ENCODE assay signal across 37 cellular contexts in genomic region chr4:21973850-21974249, GRCh38. TPM values are rescaled to one million over a fixed set of nuclear protein-coding genes. Genes with fewer than 3 reads are reported as not detected.
"Had no signal": no experiment of that assay in that cellular context is flagged by ENCODE, and none has a peak within 500 bp of the region (broad histone marks: within the 10 kb centered on the region; RNA-seq: fewer than 3 reads in every experiment).

No MANE protein-coding gene starts in this region.

- H3K9me3 Mint-ChIP-seq: activated naive CD4-positive, alpha-beta T cell treated with anti-CD3 and anti-CD28 coated beads, Interleukin-2, amount 10 ng/mL, durations not matched to agents 7 days and 5 days; activated naive CD4-positive, alpha-beta T cell treated with anti-CD3 and anti-CD28 coated beads, Interleukin-2, amount 50 U/mL, for 24 hours; activated T-helper 2 cell treated with anti-CD3 and anti-CD28 coated beads, Interferon-gamma antibody, Interleukin-2, Interleukin-4, amounts not matched to agents 10 μg/mL and 5 μg/mL and 100 μg/mL, durations not matched to agents 14 hours and 24 hours and 36 hours had no signal

- H3K4me1 ChIP-seq: ascending aorta had no signal

- H3K27ac Mint-ChIP-seq: activated CD4-positive, alpha-beta memory T cell treated with anti-CD3 and anti-CD28 coated beads, Interleukin-2, amount 10 ng/mL, durations not matched to agents 7 days and 5 days; activated CD4-positive, alpha-beta T cell treated with anti-CD3 and anti-CD28 coated beads for 36 hours; activated CD4-positive, alpha-beta T cell treated with anti-CD3 and anti-CD28 coated beads, Interleukin-2, amount 10 ng/mL, durations not matched to agents 7 days and 5 days; activated CD8-positive, alpha-beta memory T cell treated with anti-CD3 and anti-CD28 coated beads, Interleukin-2, amount 10 ng/mL, durations not matched to agents 7 days and 5 days; activated CD8-positive, alpha-beta T cell treated with anti-CD3 and anti-CD28 coated beads, Interleukin-2, amount 10 ng/mL, durations not matched to agents 7 days and 5 days; activated naive CD4-positive, alpha-beta T cell treated with anti-CD3 and anti-CD28 coated beads, Interleukin-2, amount 10 ng/mL, durations not matched to agents 7 days and 5 days; activated naive CD4-positive, alpha-beta T cell treated with anti-CD3 and anti-CD28 coated beads, Interleukin-2, amount 50 U/mL, for 24 hours; activated naive CD8-positive, alpha-beta T cell; activated naive CD8-positive, alpha-beta T cell treated with anti-CD3 and anti-CD28 coated beads, Interleukin-2, amount 10 ng/mL, durations not matched to agents 7 days and 5 days; activated naive CD8-positive, alpha-beta T cell treated with anti-CD3 and anti-CD28 coated beads, Interleukin-2, amount 50 U/mL, for 24 hours; activated T-cell treated with anti-CD3 and anti-CD28 coated beads, Interleukin-2, amount 50 U/mL, for 24 hours; activated T-helper 2 cell treated with anti-CD3 and anti-CD28 coated beads, Interferon-gamma antibody, Interleukin-2, Interleukin-4, amounts not matched to agents 10 μg/mL and 5 μg/mL and 100 μg/mL, durations not matched to agents 14 hours and 24 hours and 36 hours; T-helper 1 cell treated with Interleukin-12 subunit alpha and Interleukin-12 subunit beta and Interleukin-4 antibody, amounts not matched to agents 30 μg/mL and 1 μg/mL, for 36 hours; T-helper 2 cell treated with Interferon-gamma antibody and Interleukin-4, amounts not matched to agents 5 μg/mL and 100 μg/mL, for 36 hours had no signal

- H3K36me3 ChIP-seq: ascending aorta, cardiac muscle cell had no signal

- H3K9me3 ChIP-seq: ascending aorta had no signal

- H3K27me3 ChIP-seq: ascending aorta, cardiac muscle cell had no signal

- H3K4me3 ChIP-seq: ascending aorta, cardiac muscle cell had no signal

- H3K36me3 Mint-ChIP-seq: activated CD8-positive, alpha-beta memory T cell treated with anti-CD3 and anti-CD28 coated beads, Interleukin-2, amount 10 ng/mL, durations not matched to agents 7 days and 5 days; activated naive CD4-positive, alpha-beta T cell treated with anti-CD3 and anti-CD28 coated beads, Interleukin-2, amount 10 ng/mL, durations not matched to agents 7 days and 5 days; activated naive CD4-positive, alpha-beta T cell treated with anti-CD3 and anti-CD28 coated beads, Interleukin-2, amount 50 U/mL, for 24 hours; activated naive CD8-positive, alpha-beta T cell; activated naive CD8-positive, alpha-beta T cell treated with anti-CD3 and anti-CD28 coated beads, Interleukin-2, amount 10 ng/mL, durations not matched to agents 7 days and 5 days; brain had no signal

- H3K4me3 Mint-ChIP-seq: activated CD4-positive, alpha-beta memory T cell treated with anti-CD3 and anti-CD28 coated beads, Interleukin-2, amount 10 ng/mL, durations not matched to agents 7 days and 5 days; activated CD4-positive, alpha-beta T cell treated with anti-CD3 and anti-CD28 coated beads for 36 hours; activated CD4-positive, alpha-beta T cell treated with anti-CD3 and anti-CD28 coated beads, Interleukin-2, amount 10 ng/mL, durations not matched to agents 7 days and 5 days; activated CD8-positive, alpha-beta memory T cell treated with anti-CD3 and anti-CD28 coated beads, Interleukin-2, amount 10 ng/mL, durations not matched to agents 7 days and 5 days; activated CD8-positive, alpha-beta T cell treated with anti-CD3 and anti-CD28 coated beads, Interleukin-2, amount 10 ng/mL, durations not matched to agents 7 days and 5 days; activated naive CD4-positive, alpha-beta T cell treated with anti-CD3 and anti-CD28 coated beads, Interleukin-2, amount 10 ng/mL, durations not matched to agents 7 days and 5 days; activated naive CD4-positive, alpha-beta T cell treated with anti-CD3 and anti-CD28 coated beads, Interleukin-2, amount 50 U/mL, for 24 hours; activated naive CD8-positive, alpha-beta T cell; activated naive CD8-positive, alpha-beta T cell treated with anti-CD3 and anti-CD28 coated beads, Interleukin-2, amount 10 ng/mL, durations not matched to agents 7 days and 5 days; activated naive CD8-positive, alpha-beta T cell treated with anti-CD3 and anti-CD28 coated beads, Interleukin-2, amount 50 U/mL, for 24 hours; activated T-cell treated with anti-CD3 and anti-CD28 coated beads, Interleukin-2, amount 50 U/mL, for 24 hours; brain; central memory CD8-positive, alpha-beta T cell; T-helper 1 cell treated with Interleukin-12 subunit alpha and Interleukin-12 subunit beta and Interleukin-4 antibody, amounts not matched to agents 30 μg/mL and 1 μg/mL, for 36 hours; T-helper 2 cell treated with Interferon-gamma antibody and Interleukin-4, amounts not matched to agents 5 μg/mL and 100 μg/mL, for 36 hours had no signal

- DNase-seq: activated CD4-positive, alpha-beta memory T cell treated with anti-CD3 and anti-CD28 coated beads, Interleukin-2, amount 10 ng/mL, durations not matched to agents 7 days and 5 days; activated CD4-positive, alpha-beta T cell treated with anti-CD3 and anti-CD28 coated beads for 1 hour; activated CD4-positive, alpha-beta T cell treated with anti-CD3 and anti-CD28 coated beads for 36 hours; activated CD4-positive, alpha-beta T cell treated with anti-CD3 and anti-CD28 coated beads for 48 hours; activated CD4-positive, alpha-beta T cell treated with anti-CD3 and anti-CD28 coated beads, Interleukin-2, amount 10 ng/mL, durations not matched to agents 7 days and 5 days; activated CD4-positive, alpha-beta T cell treated with anti-CD3 and anti-CD28 coated beads, Interleukin-2, amount 50 U/mL, for 48 hours; activated CD4-positive, CD25-positive, alpha-beta regulatory T cell; activated CD8-positive, alpha-beta memory T cell treated with anti-CD3 and anti-CD28 coated beads for 24 hours; activated CD8-positive, alpha-beta memory T cell treated with anti-CD3 and anti-CD28 coated beads, Interleukin-2, amount 10 ng/mL, durations not matched to agents 7 days and 5 days; activated CD8-positive, alpha-beta memory T cell treated with anti-CD3 and anti-CD28 coated beads, Interleukin-2, amount 50 U/mL, for 48 hours; activated CD8-positive, alpha-beta T cell treated with anti-CD3 and anti-CD28 coated beads, Interleukin-2, amount 10 ng/mL, durations not matched to agents 7 days and 5 days; activated effector memory CD4-positive, alpha-beta T cell treated with Interleukin-2 at 50 U/mL for 16 hours; activated gamma-delta T cell; activated naive CD4-positive, alpha-beta T cell treated with anti-CD3 and anti-CD28 coated beads, Interleukin-2, amount 10 ng/mL, durations not matched to agents 7 days and 5 days; activated naive CD4-positive, alpha-beta T cell treated with Interleukin-2 at 50 U/mL for 16 hours; activated naive CD8-positive, alpha-beta T cell treated with anti-CD3 and anti-CD28 coated beads, Interleukin-2, amount 10 ng/mL, durations not matched to agents 7 days and 5 days; activated naive CD8-positive, alpha-beta T cell treated with anti-CD3 and anti-CD28 coated beads, Interleukin-2, amount 50 U/mL, for 24 hours; activated T-cell treated with anti-CD3 and anti-CD28 coated beads, Interleukin-2, amount 50 U/mL, for 24 hours; activated T-cell treated with anti-CD3 and anti-CD28 coated beads, Interleukin-2, amount 50 U/mL, for 48 hours; amygdala; anterior cingulate cortex; caudate nucleus; cerebellar nuclear complex; T-helper 2 cell; T-helper 9 cell had no signal

- H3K4me1 Mint-ChIP-seq: activated CD4-positive, alpha-beta memory T cell treated with anti-CD3 and anti-CD28 coated beads, Interleukin-2, amount 10 ng/mL, durations not matched to agents 7 days and 5 days; activated CD4-positive, alpha-beta T cell treated with anti-CD3 and anti-CD28 coated beads for 36 hours; activated CD4-positive, alpha-beta T cell treated with anti-CD3 and anti-CD28 coated beads, Interleukin-2, amount 10 ng/mL, durations not matched to agents 7 days and 5 days; activated CD8-positive, alpha-beta memory T cell treated with anti-CD3 and anti-CD28 coated beads, Interleukin-2, amount 10 ng/mL, durations not matched to agents 7 days and 5 days; activated naive CD4-positive, alpha-beta T cell treated with anti-CD3 and anti-CD28 coated beads, Interleukin-2, amount 10 ng/mL, durations not matched to agents 7 days and 5 days; activated naive CD4-positive, alpha-beta T cell treated with anti-CD3 and anti-CD28 coated beads, Interleukin-2, amount 50 U/mL, for 24 hours; activated naive CD8-positive, alpha-beta T cell treated with anti-CD3 and anti-CD28 coated beads, Interleukin-2, amount 10 ng/mL, durations not matched to agents 7 days and 5 days; activated naive CD8-positive, alpha-beta T cell treated with anti-CD3 and anti-CD28 coated beads, Interleukin-2, amount 50 U/mL, for 24 hours; brain; central memory CD8-positive, alpha-beta T cell had no signal

- H3K27ac ChIP-seq: ascending aorta, cardiac muscle cell, VCaP had no signal

- H3K27me3 Mint-ChIP-seq: activated CD4-positive, alpha-beta memory T cell treated with anti-CD3 and anti-CD28 coated beads, Interleukin-2, amount 10 ng/mL, durations not matched to agents 7 days and 5 days; activated CD4-positive, alpha-beta T cell treated with anti-CD3 and anti-CD28 coated beads for 36 hours; activated CD4-positive, alpha-beta T cell treated with anti-CD3 and anti-CD28 coated beads, Interleukin-2, amount 10 ng/mL, durations not matched to agents 7 days and 5 days; activated CD8-positive, alpha-beta memory T cell treated with anti-CD3 and anti-CD28 coated beads, Interleukin-2, amount 10 ng/mL, durations not matched to agents 7 days and 5 days; activated naive CD4-positive, alpha-beta T cell treated with anti-CD3 and anti-CD28 coated beads, Interleukin-2, amount 10 ng/mL, durations not matched to agents 7 days and 5 days; activated naive CD4-positive, alpha-beta T cell treated with anti-CD3 and anti-CD28 coated beads, Interleukin-2, amount 50 U/mL, for 24 hours; activated naive CD8-positive, alpha-beta T cell; activated naive CD8-positive, alpha-beta T cell treated with anti-CD3 and anti-CD28 coated beads, Interleukin-2, amount 10 ng/mL, durations not matched to agents 7 days and 5 days; activated naive CD8-positive, alpha-beta T cell treated with anti-CD3 and anti-CD28 coated beads, Interleukin-2, amount 50 U/mL, for 24 hours; activated T-cell treated with anti-CD3 and anti-CD28 coated beads, Interleukin-2, amount 50 U/mL, for 24 hours; brain; central memory CD8-positive, alpha-beta T cell had no signal

- ATAC-seq: activated CD4-positive, alpha-beta T cell treated with anti-CD3 and anti-CD28 coated beads for 36 hours; activated CD4-positive, CD25-positive, alpha-beta regulatory T cell treated with anti-CD3 and anti-CD28 coated beads, Interleukin-2, amount 50 U/mL, for 24 hours; activated CD8-positive, alpha-beta memory T cell treated with anti-CD3 and anti-CD28 coated beads, Interleukin-2, amount 10 ng/mL, durations not matched to agents 7 days and 5 days; activated CD8-positive, alpha-beta T cell treated with anti-CD3 and anti-CD28 coated beads, Interleukin-2, amount 10 ng/mL, durations not matched to agents 7 days and 5 days; activated naive CD8-positive, alpha-beta T cell treated with anti-CD3 and anti-CD28 coated beads, Interleukin-2, amount 50 U/mL, for 24 hours had no signal

RNA-seq across cellular contexts. Expression of gene KCNIP4, which starts 25.3 kb away (rescaled TPM):
- total RNA-seq: activated CD4-positive, alpha-beta memory T cell treated with anti-CD3 and anti-CD28 coated beads, Interleukin-2, amount 10 ng/mL, durations not matched to agents 7 days and 5 days; activated CD4-positive, alpha-beta T cell treated with anti-CD3 and anti-CD28 coated beads for 36 hours; activated CD4-positive, alpha-beta T cell treated with anti-CD3 and anti-CD28 coated beads, Interleukin-2, amount 10 ng/mL, durations not matched to agents 7 days and 5 days; activated CD8-positive, alpha-beta memory T cell treated with anti-CD3 and anti-CD28 coated beads, Interleukin-2, amount 10 ng/mL, durations not matched to agents 7 days and 5 days; activated CD8-positive, alpha-beta T cell treated with anti-CD3 and anti-CD28 coated beads, Interleukin-2, amount 10 ng/mL, durations not matched to agents 7 days and 5 days; activated naive CD8-positive, alpha-beta T cell treated with anti-CD3 and anti-CD28 coated beads, Interleukin-2, amount 10 ng/mL, durations not matched to agents 7 days and 5 days; activated T-helper 2 cell treated with anti-CD3 and anti-CD28 coated beads, Interferon-gamma antibody, Interleukin-2, Interleukin-4, amounts not matched to agents 10 μg/mL and 5 μg/mL and 100 μg/mL, durations not matched to agents 14 hours and 24 hours and 36 hours; ascending aorta; chondrocyte had no signal
